10 cellular contexts compared by ENCODE assay signal in genomic region chr13:99237981-99238662, GRCh38. TPM values are rescaled to one million over a fixed set of nuclear protein-coding genes. Genes with fewer than 3 reads are reported as not detected.
DNase-seq lines count a peak whose midpoint lies in the region; ATAC-seq and TF ChIP-seq lines count a peak whose summit lies in the region.
"Had no signal": no experiment of that assay in that cellular context is flagged by ENCODE, and none has a peak within 500 bp of the region (broad histone marks: within the 10 kb centered on the region; RNA-seq: fewer than 3 reads in every experiment).

No MANE protein-coding gene starts in this region.

- H3F3A ChIP-seq in GM23338 (replicated peaks; ENCODE audit: low read depth), result no peaks in the 10 kb centered on the region

- intact Hi-C loops in activated CD4-positive, alpha-beta T cell treated with anti-CD3 and anti-CD28 coated beads, Interleukin-2, amount 10 ng/mL, durations not matched to agents 24 days and 14 days (cut with micrococcal nuclease), result loop anchor here (1.0 to 2.0 kb wide), 2 partner anchors 9 to 21 kb away; partner anchors contain the start of gene GPR18
- intact Hi-C loops in natural killer cell (cut with micrococcal nuclease), result no loop called here

- peaks cover 9% of the 10 kb centered on the region for H3K9me3 Mint-ChIP-seq in GM23338
- H3K9me3 Mint-ChIP-seq in activated CD4-positive, alpha-beta T cell treated with anti-CD3 and anti-CD28 coated beads, Interleukin-2, amount 10 ng/mL, durations not matched to agents 24 days and 14 days, result no peaks in the 10 kb centered on the region
- no peaks in the 10 kb centered on the region for H3K9me3 Mint-ChIP-seq in natural killer cell

- H3K36me3 Mint-ChIP-seq in GM23338 (ENCODE audit: low read depth) (peaks cover 32% of the 10 kb centered on the region), natural killer cell (no peaks in the 10 kb centered on the region)
- H3K36me3 Mint-ChIP-seq in activated CD4-positive, alpha-beta T cell treated with anti-CD3 and anti-CD28 coated beads, Interleukin-2, amount 10 ng/mL, durations not matched to agents 24 days and 14 days (ENCODE audit: low read depth), result peaks cover 50% of the 10 kb centered on the region

- H3K27ac Mint-ChIP-seq in GM23338 (no peak overlapping the region; the same call in 1 of the 2 replicates), natural killer cell (peak overlapping the region; percentile 89 to 92)
- peak overlapping the region; percentile 89 for H3K27ac Mint-ChIP-seq in activated CD4-positive, alpha-beta T cell treated with anti-CD3 and anti-CD28 coated beads, Interleukin-2, amount 10 ng/mL, durations not matched to agents 24 days and 14 days

- H3K79me2 ChIP-seq in GM23338 (replicated peaks; ENCODE audit: insufficient read depth), result peaks cover 32% of the 10 kb centered on the region

- H3K27ac ChIP-seq in GM23338 (ENCODE audit: low read depth), result 0 out of 2 replicates have a peak overlapping the region, but pooled peaks have one; percentile 42

- no peaks in the 10 kb centered on the region for H3K9me2 ChIP-seq in GM23338 (ENCODE audit: insufficient read depth)

- ATAC-seq in GM18858 (IDR thresholded peaks at IDR 0.05; ENCODE audit: unreplicated experiment) (peak; percentile 59), GM23338 (no peak; the same call in 2 of the 3 replicates), natural killer cell (peak; percentile 49 to 61 (median 58))

- DNase-seq in GM23338 (ENCODE audit: low spot score), result no peak
- peak; percentile 79 for DNase-seq in activated CD4-positive, alpha-beta T cell treated with anti-CD3 and anti-CD28 coated beads, Interleukin-2, amount 10 ng/mL, durations not matched to agents 24 days and 14 days
- no peak for DNase-seq in natural killer cell
- no peak for DNase-seq in NCI-H446 (lab: John Stamatoyannopoulos, UW)
- DNase-seq in NCI-H524 treated with DMSO at 0.1 percent for 48 hours (lab: John Stamatoyannopoulos, UW), result no peak
- DNase-seq in mucosa of gallbladder (ENCODE audit: low spot score), result no peak
- DNase-seq: MV-4-11 had no signal

- TF ChIP-seq CTCF in GM23338 (conservative IDR thresholded peaks at IDR 0.05; ENCODE audit: low read depth in 2 of 2), result no peak
- TF ChIP-seq CTCF in natural killer cell (IDR thresholded peaks at IDR 0.05), result no peak

- H3K4me1 ChIP-seq in GM23338 (ENCODE audit: insufficient read depth), result no peaks in the 10 kb centered on the region

- H3K4me2 ChIP-seq in GM23338, result no peak overlapping the region

- no peaks in the 10 kb centered on the region for H3K27me3 Mint-ChIP-seq in GM23338 (ENCODE audit: insufficient read depth, low read depth, poor library complexity)
- no peaks in the 10 kb centered on the region for H3K27me3 Mint-ChIP-seq in activated CD4-positive, alpha-beta T cell treated with anti-CD3 and anti-CD28 coated beads, Interleukin-2, amount 10 ng/mL, durations not matched to agents 24 days and 14 days
- H3K27me3 Mint-ChIP-seq in natural killer cell (ENCODE audit: low read depth in 2 of 2), result no peaks in the 10 kb centered on the region

- no peaks in the 10 kb centered on the region for H3K27me3 ChIP-seq in GM23338 (ENCODE audit: insufficient read depth)

- no peak overlapping the region for H2AFZ ChIP-seq in GM23338

- H3K4me3 ChIP-seq in GM23338, result no peak overlapping the region

- peaks cover 11% of the 10 kb centered on the region; the same call in 1 of the 2 replicates for H4K20me1 ChIP-seq in GM23338 (replicated peaks; ENCODE audit: insufficient read depth)

- peaks cover 13% of the 10 kb centered on the region for H3K36me3 ChIP-seq in GM23338 (ENCODE audit: insufficient read depth)

- H3K4me3 Mint-ChIP-seq in GM23338 (no peak overlapping the region), natural killer cell (peak overlapping the region; percentile 79)
- H3K4me3 Mint-ChIP-seq in activated CD4-positive, alpha-beta T cell treated with anti-CD3 and anti-CD28 coated beads, Interleukin-2, amount 10 ng/mL, durations not matched to agents 24 days and 14 days, result peak overlapping the region; percentile 82

- no peaks in the 10 kb centered on the region for H3K4me1 Mint-ChIP-seq in GM23338
- peaks cover 39% of the 10 kb centered on the region for H3K4me1 Mint-ChIP-seq in activated CD4-positive, alpha-beta T cell treated with anti-CD3 and anti-CD28 coated beads, Interleukin-2, amount 10 ng/mL, durations not matched to agents 24 days and 14 days
- H3K4me1 Mint-ChIP-seq in natural killer cell, result peaks cover 37 to 40% of the 10 kb centered on the region in 2 donors

TF ChIP-seq in GM23338, 12 proteins besides CTCF, POLR2A, EP300 and RAD21:
- no peak for TF ChIP-seq ZNF114 (CRISPR knock-in tag; IDR thresholded peaks at IDR 0.05)
- no peak for TF ChIP-seq NANOG (IDR thresholded peaks at IDR 0.05; ENCODE audit: borderline replicate concordance)

RNA-seq across cellular contexts. Expression of gene GPR18, which starts 20.1 kb away (rescaled TPM):
- total RNA-seq in GM23338 (2014; rRNA removed; shearing (Covaris generic)), result not detected in 2 replicates
- polyA plus RNA-seq in GM23338 (2016; fragmentation: Nextera tagmentation; extraction: Ambion mirVana), result 2.6 and 3.0 TPM in 2 replicates
- total RNA-seq in activated CD4-positive, alpha-beta T cell treated with anti-CD3 and anti-CD28 coated beads, Interleukin-2, amount 10 ng/mL, durations not matched to agents 24 days and 14 days, result 5.9 and 6.3 TPM in 2 replicates
- total RNA-seq in natural killer cell, result 10 to 100 TPM; 11.4 to 41.7 (median 25.5) TPM
- 0.37 TPM for total RNA-seq in mucosa of gallbladder
- total RNA-seq: dermis microvascular lymphatic vessel endothelial cell, lung microvascular endothelial cell had no signal

RNA-seq across cellular contexts. Expression of gene UBAC2, which starts 37.5 kb away (rescaled TPM):
- total RNA-seq in GM23338 (2014; rRNA removed; shearing (Covaris generic)), result 76.9 and 112 TPM in 2 replicates
- 34.3 and 37.9 TPM in 2 replicates for polyA plus RNA-seq in GM23338 (2016; fragmentation: Nextera tagmentation; extraction: Ambion mirVana)
- total RNA-seq in activated CD4-positive, alpha-beta T cell treated with anti-CD3 and anti-CD28 coated beads, Interleukin-2, amount 10 ng/mL, durations not matched to agents 24 days and 14 days, result 52.6 and 52.8 TPM in 2 replicates
- total RNA-seq in natural killer cell (10 to 100 TPM; 50.6 to 59.1 (median 56.4) TPM), mucosa of gallbladder (65.8 TPM)
